ENCODE assay signal across 15 cellular contexts in the genomic region with DNA sequence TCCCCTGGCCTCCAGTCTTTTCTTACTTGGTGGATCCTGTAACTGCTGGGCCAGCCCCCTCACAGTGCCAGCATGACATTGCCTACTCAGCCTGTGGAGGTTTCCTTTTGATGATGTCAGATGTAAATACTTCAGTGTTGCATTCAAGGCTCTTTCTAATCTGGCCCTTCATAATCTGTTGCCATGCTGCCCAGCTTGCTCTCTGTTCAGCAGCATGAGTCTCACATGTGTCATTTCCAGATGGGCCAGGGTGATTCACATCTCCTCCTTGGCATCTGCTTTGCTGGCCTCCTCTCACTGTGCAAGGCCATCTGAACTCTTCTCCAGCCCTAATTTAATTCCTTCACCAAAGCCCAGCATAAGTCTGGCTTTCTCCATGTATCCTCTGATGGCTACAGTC. TPM values are rescaled to one million over a fixed set of nuclear protein-coding genes. Genes with fewer than 3 reads are reported as not detected.
DNase-seq lines count a peak whose midpoint lies in the region; ATAC-seq and TF ChIP-seq lines count a peak whose summit lies in the region.
"Had no signal": no experiment of that assay in that cellular context is flagged by ENCODE, and none has a peak within 500 bp of the region (broad histone marks: within the 10 kb centered on the region; RNA-seq: fewer than 3 reads in every experiment).

No MANE protein-coding gene starts in this region.

- TF ChIP-seq CTCF in fibroblast of mammary gland (conservative IDR thresholded peaks at IDR 0.05; ENCODE audit: control insufficient read depth, insufficient read depth, low read depth, low read length) (no peak), body of pancreas (IDR thresholded peaks at IDR 0.05) (no peak), GM13977 (IDR thresholded peaks at IDR 0.05; ENCODE audit: extremely low read depth, insufficient read depth, missing control alignments) (no peak)

- no peaks in the 10 kb centered on the region for H3K4me1 ChIP-seq in body of pancreas
- H3K4me1 ChIP-seq: lower lobe of right lung had no signal

- no peak for TF ChIP-seq POLR2A in body of pancreas (IDR thresholded peaks at IDR 0.05)

- CTCF ChIA-PET in activated CD4-positive, alpha-beta T cell treated with anti-CD3 and anti-CD28 coated beads for 36 hours (lab: Charles Lee) = no interaction called here

- intact Hi-C loops in activated CD4-positive, alpha-beta T cell treated with anti-CD3 and anti-CD28 coated beads for 36 hours (cut with DNase I, micrococcal nuclease) = no loop called here
- intact Hi-C loops in body of pancreas (cut with DNase I) = no loop called here

- H3K9me3 Mint-ChIP-seq in activated CD4-positive, alpha-beta T cell treated with anti-CD3 and anti-CD28 coated beads for 36 hours (ENCODE audit: low read depth) = peaks cover 3% of the 10 kb centered on the region
- H3K9me3 Mint-ChIP-seq in activated T-helper 17 cell treated with anti-CD3 and anti-CD28 coated beads, Interleukin-2, amount 50 U/mL, for 72 hours = no peaks in the 10 kb centered on the region
- H3K9me3 Mint-ChIP-seq: T-helper 2 cell treated with Interferon-gamma antibody and Interleukin-4, amounts not matched to agents 5 μg/mL and 100 μg/mL, for 36 hours had no signal

- H3K4me1 Mint-ChIP-seq in activated CD4-positive, alpha-beta T cell treated with anti-CD3 and anti-CD28 coated beads for 36 hours = no peaks in the 10 kb centered on the region
- H3K4me1 Mint-ChIP-seq in activated T-helper 17 cell treated with anti-CD3 and anti-CD28 coated beads, Interleukin-2, amount 50 U/mL, for 72 hours = no peaks in the 10 kb centered on the region

- no peak overlapping the region for H3K27ac ChIP-seq in body of pancreas
- H3K27ac ChIP-seq: heart left ventricle, KMS-11, lower lobe of right lung had no signal

- no peaks in the 10 kb centered on the region for H3K36me3 ChIP-seq in body of pancreas (replicated peaks in 1 of 2; ENCODE audit: insufficient read depth in 1 of 2, low read depth in 2 of 2)
- H3K36me3 ChIP-seq: heart left ventricle, lower lobe of right lung had no signal

- no peaks in the 10 kb centered on the region for H3K36me3 Mint-ChIP-seq in activated CD4-positive, alpha-beta T cell treated with anti-CD3 and anti-CD28 coated beads for 36 hours (ENCODE audit: low read depth)
- no peaks in the 10 kb centered on the region for H3K36me3 Mint-ChIP-seq in activated T-helper 17 cell treated with anti-CD3 and anti-CD28 coated beads, Interleukin-2, amount 50 U/mL, for 72 hours (ENCODE audit: low read depth)

- H3K27me3 ChIP-seq in body of pancreas = no peaks in the 10 kb centered on the region
- H3K27me3 ChIP-seq: heart left ventricle had no signal

- in situ Hi-C loops in GM13977 (cut with MboI; ENCODE audit: low pct_unique_long_range_greater_than_20kb, low sequenced_read_pairs, unreplicated experiment) = no loop called here

- peaks cover 8% of the 10 kb centered on the region for H3K27me3 Mint-ChIP-seq in activated CD4-positive, alpha-beta T cell treated with anti-CD3 and anti-CD28 coated beads for 36 hours
- H3K27me3 Mint-ChIP-seq in activated T-helper 17 cell treated with anti-CD3 and anti-CD28 coated beads, Interleukin-2, amount 50 U/mL, for 72 hours = no peaks in the 10 kb centered on the region

- H3K9me3 ChIP-seq in body of pancreas = no peaks in the 10 kb centered on the region
- H3K9me3 ChIP-seq: lower lobe of right lung had no signal

- peak; percentile 58 for ATAC-seq in activated CD4-positive, alpha-beta T cell treated with anti-CD3 and anti-CD28 coated beads for 36 hours
- ATAC-seq in SK-N-SH treated with all-trans-retinoic acid at 6 μM for 48 hours (no peak; the same call in 2 of the 3 replicates), body of pancreas (no peak)
- no peak for ATAC-seq in activated T-helper 17 cell treated with anti-CD3 and anti-CD28 coated beads, Interleukin-2, amount 50 U/mL, for 72 hours (replicated peaks)

- H3K4me3 ChIP-seq in fibroblast of mammary gland (ENCODE audit: control insufficient read depth, low read depth, low read length) (no peak overlapping the region), body of pancreas (no peak overlapping the region)
- H3K4me3 ChIP-seq: heart left ventricle, lower lobe of right lung had no signal

- H3K27ac Mint-ChIP-seq in activated CD4-positive, alpha-beta T cell treated with anti-CD3 and anti-CD28 coated beads for 36 hours = no peak overlapping the region
- H3K27ac Mint-ChIP-seq in activated T-helper 17 cell treated with anti-CD3 and anti-CD28 coated beads, Interleukin-2, amount 50 U/mL, for 72 hours = no peak overlapping the region
- H3K27ac Mint-ChIP-seq: activated naive CD4-positive, alpha-beta T cell treated with anti-CD3 and anti-CD28 coated beads for 36 hours; T-helper 2 cell treated with Interferon-gamma antibody and Interleukin-4, amounts not matched to agents 5 μg/mL and 100 μg/mL, for 36 hours had no signal

- no peak overlapping the region for H3K4me3 Mint-ChIP-seq in activated CD4-positive, alpha-beta T cell treated with anti-CD3 and anti-CD28 coated beads for 36 hours
- H3K4me3 Mint-ChIP-seq in activated T-helper 17 cell treated with anti-CD3 and anti-CD28 coated beads, Interleukin-2, amount 50 U/mL, for 72 hours = no peak overlapping the region
- H3K4me3 Mint-ChIP-seq: activated naive CD4-positive, alpha-beta T cell treated with anti-CD3 and anti-CD28 coated beads for 36 hours; T-helper 2 cell treated with Interferon-gamma antibody and Interleukin-4, amounts not matched to agents 5 μg/mL and 100 μg/mL, for 36 hours had no signal

- DNase-seq in activated CD4-positive, alpha-beta T cell treated with anti-CD3 and anti-CD28 coated beads for 36 hours = peak; percentile 6
- DNase-seq in activated CD4-positive, alpha-beta T cell treated with anti-CD3 and anti-CD28 coated beads for 4 hours = no peak
- DNase-seq in fibroblast of mammary gland (ENCODE audit: low read depth) (peak; percentile 91), stromal cell of bone marrow (ENCODE audit: low read depth) (peak; percentile 82), body of pancreas (no peak), GM13977 (ENCODE audit: low spot score) (no peak)
- DNase-seq: activated CD8-positive, alpha-beta memory T cell treated with anti-CD3 and anti-CD28 coated beads for 24 hours; activated naive CD4-positive, alpha-beta T cell treated with anti-CD3 and anti-CD28 coated beads for 36 hours; heart left ventricle; lower lobe of right lung; occipital lobe had no signal

- POLR2A ChIA-PET in activated CD4-positive, alpha-beta T cell treated with anti-CD3 and anti-CD28 coated beads for 36 hours (lab: Charles Lee) = no interaction called here

TF ChIP-seq in SK-N-SH treated with all-trans-retinoic acid at 6 μM for 48 hours, 23 proteins besides CTCF, POLR2A, EP300 and RAD21:
- TF ChIP-seq, protein P1, sequence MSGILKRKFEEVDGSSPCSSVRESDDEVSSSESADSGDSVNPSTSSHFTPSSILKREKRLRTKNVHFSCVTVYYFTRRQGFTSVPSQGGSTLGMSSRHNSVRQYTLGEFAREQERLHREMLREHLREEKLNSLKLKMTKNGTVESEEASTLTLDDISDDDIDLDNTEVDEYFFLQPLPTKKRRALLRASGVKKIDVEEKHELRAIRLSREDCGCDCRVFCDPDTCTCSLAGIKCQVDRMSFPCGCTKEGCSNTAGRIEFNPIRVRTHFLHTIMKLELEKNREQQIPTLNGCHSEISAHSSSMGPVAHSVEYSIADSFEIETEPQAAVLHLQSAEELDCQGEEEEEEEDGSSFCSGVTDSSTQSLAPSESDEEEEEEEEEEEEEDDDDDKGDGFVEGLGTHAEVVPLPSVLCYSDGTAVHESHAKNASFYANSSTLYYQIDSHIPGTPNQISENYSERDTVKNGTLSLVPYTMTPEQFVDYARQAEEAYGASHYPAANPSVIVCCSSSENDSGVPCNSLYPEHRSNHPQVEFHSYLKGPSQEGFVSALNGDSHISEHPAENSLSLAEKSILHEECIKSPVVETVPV (CRISPR knock-in tag; IDR thresholded peaks at IDR 0.05) = no peak
- TF ChIP-seq ZNF8 (CRISPR knock-in tag; IDR thresholded peaks at IDR 0.05) (no peak), ZNF565 (CRISPR knock-in tag; conservative IDR thresholded peaks at IDR 0.05; ENCODE audit: low read depth) (no peak), ZFP30 (CRISPR knock-in tag; IDR thresholded peaks at IDR 0.05) (no peak), ZNF70 (CRISPR knock-in tag; IDR thresholded peaks at IDR 0.05) (peak; percentile 58; the same call in 1 of the 2 replicates), ZFP3 (CRISPR knock-in tag; IDR thresholded peaks at IDR 0.05) (no peak)

RNA-seq across cellular contexts. Expression of a gene that starts 57.2 kb away (rescaled TPM):
- total RNA-seq in activated CD4-positive, alpha-beta T cell treated with anti-CD3 and anti-CD28 coated beads for 36 hours = 10 to 100 TPM; 19.2 to 26.7 TPM
- total RNA-seq in body of pancreas = 10 to 100 TPM; 17.9 to 29.7 TPM
- total RNA-seq in activated T-helper 17 cell treated with anti-CD3 and anti-CD28 coated beads, Interleukin-2, amount 50 U/mL, for 72 hours = 100 to 1,000 TPM in 1 of 2 donors, 10 to 100 TPM in 1; 42.1 to 103 TPM

Comparison
In these comparisons a context has a peak if more than half of its experiments do, and no peak if none do; other contexts are left out.
1. DNase-seq: peak in activated CD4-positive, alpha-beta T cell treated with anti-CD3 and anti-CD28 coated beads for 36 hours (single experiment), fibroblast of mammary gland (single experiment) and stromal cell of bone marrow (single experiment); none in activated CD4-positive, alpha-beta T cell treated with anti-CD3 and anti-CD28 coated beads for 4 hours (0 of 2), body of pancreas (0 of 4) and GM13977 (single experiment).